ENCODE assay signal across 8 cellular contexts in the genomic region with DNA sequence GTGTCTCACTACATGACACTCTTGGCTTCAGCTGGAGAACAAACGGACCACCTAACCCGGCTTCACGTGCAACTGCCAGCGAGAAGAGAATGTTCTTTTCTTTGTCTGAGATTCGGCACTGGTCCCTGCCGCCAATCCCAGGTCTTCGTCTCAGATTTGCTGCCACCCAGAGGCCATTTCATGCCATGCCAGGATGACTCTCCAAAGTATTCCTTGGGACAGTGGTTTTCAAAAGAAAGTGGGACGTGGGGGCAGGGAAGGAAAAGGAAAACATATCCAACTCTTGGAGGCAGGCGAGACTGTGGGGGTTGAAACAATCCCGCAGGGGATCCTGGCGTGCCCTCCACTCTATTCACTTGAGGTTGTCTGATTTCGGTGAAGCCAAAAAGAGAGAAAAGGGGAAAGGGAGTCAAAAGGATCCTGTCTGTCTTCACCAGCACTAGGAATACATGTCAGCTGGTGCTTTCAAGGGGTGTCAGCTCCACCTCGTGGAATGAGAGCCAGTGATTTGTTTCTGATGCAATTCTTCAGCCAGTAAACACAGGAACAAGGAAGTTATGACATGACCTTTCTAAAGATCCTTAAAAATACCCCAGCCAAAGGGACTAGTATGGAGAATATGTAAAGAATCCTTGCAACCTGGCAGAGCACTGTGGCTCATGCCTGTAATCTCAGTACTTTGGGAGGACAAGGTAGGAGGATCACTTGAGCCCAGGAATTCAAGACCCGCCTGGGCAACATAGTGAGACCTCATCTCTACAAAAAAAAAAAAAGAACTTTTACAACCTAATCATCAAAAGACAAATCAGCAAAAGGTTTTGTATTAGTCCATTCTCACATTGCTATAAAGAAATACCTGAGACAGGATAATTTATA. TPM values are rescaled to one million over a fixed set of nuclear protein-coding genes. Genes with fewer than 3 reads are reported as not detected.
DNase-seq lines count a peak whose midpoint lies in the region; ATAC-seq, FAIRE-seq and TF ChIP-seq lines count a peak whose summit lies in the region.

No MANE protein-coding gene starts in this region.

- CTCF ChIA-PET in RWPE1 (lab: Yijun Ruan, JAX) = interaction anchor here (0.7 to 2.7 kb wide), 5 partner anchors 13 to 944 kb away, joined by 3 to 11 read pairs (median 4); no protein-coding TSS in a partner anchor

- no peaks in the 10 kb centered on the region for H3K36me3 ChIP-seq in kidney (ENCODE audit: control insufficient read depth in 1 of 2, insufficient read depth in 2 of 2, low read length in 2 of 2)

- POLR2A ChIA-PET in RWPE1 (lab: Yijun Ruan, JAX; ENCODE audit: low non-redundant PET) = no interaction called here

- peak overlapping the region in 1 of 2 donors; percentile 23 for H3K4me3 ChIP-seq in kidney (ENCODE audit: low read length in 2 of 2)

- peaks cover 0 to 2% of the 10 kb centered on the region in 2 donors for H3K9me3 ChIP-seq in kidney (ENCODE audit: control insufficient read depth in 1 of 2, low read length in 2 of 2)

- H3K27ac ChIP-seq in RWPE1 (peak overlapping the region; percentile 81), kidney (ENCODE audit: low read depth in 2 of 2, low read length in 2 of 2) (peak overlapping the region; percentile 26 to 57)

- peak; percentile 78 for ATAC-seq in GM21576 (IDR thresholded peaks at IDR 0.05; ENCODE audit: unreplicated experiment)

- no peak for FAIRE-seq in kidney (lab: Jason Lieb, UNC)

- TF ChIP-seq CTCF in RWPE1 (conservative IDR thresholded peaks at IDR 0.05; ENCODE audit: low read depth) (peak; percentile 87), kidney (IDR thresholded peaks at IDR 0.05; ENCODE audit: borderline replicate concordance, extremely low read depth, insufficient read depth) (peak; percentile 76)

- in situ Hi-C loops in T47D (cut with HindIII; ENCODE audit: low pct_unique_long_range_greater_than_20kb, low sequenced_read_pairs) = no loop called here

- H3K4me1 ChIP-seq in kidney (ENCODE audit: control insufficient read depth in 1 of 2, insufficient read depth in 1 of 2, low read depth in 1 of 2, low read length in 2 of 2) = peaks cover 7 to 8% of the 10 kb centered on the region in 2 donors

- H3K9ac ChIP-seq in kidney (ENCODE audit: low read length in 2 of 2) = peak overlapping the region; percentile 10 to 45

- DNase-seq in EL = peak; percentile 85
- DNase-seq in LHCN-M2 (ENCODE audit: low read depth) = peak; percentile 81
- DNase-seq in RWPE1 (ENCODE audit: low spot score) = peak; percentile 80
- peak; percentile 68 to 93 for DNase-seq in T47D (ENCODE audit: low read depth in 1 of 2, low spot score in 1 of 2)
- DNase-seq in kidney = peak; percentile 81
- peak; percentile 5 to 16 for DNase-seq in stimulated activated CD4-positive, alpha-beta T cell treated with anti-CD3 and anti-CD28 coated beads, Interleukin-15, amount 100 ng/mL, for 48 hours (ENCODE audit: low read depth in 2 of 2)
- DNase-seq in stimulated activated naive CD4-positive, alpha-beta T cell treated with Interleukin-2 at 50 U/mL for 16 hours (lab: John Stamatoyannopoulos, UW) = no peak

- intact Hi-C loops in kidney (cut with DNase I) = no loop called here

RNA-seq across cellular contexts. Expression of gene APLNR, which starts 41.0 kb away (rescaled TPM):
- total RNA-seq in LHCN-M2 (2014; rRNA removed) (0.11 TPM in 1 of 2 replicates, not detected in the other), kidney (5.3 TPM)
- polyA plus RNA-seq in LHCN-M2 (2012) = 0.11 TPM
- 16.6 TPM for polyA plus RNA-seq in kidney (ENCODE audit: insufficient read depth, low read depth, low replicate concordance)

RNA-seq across cellular contexts. Expression of gene TNKS1BP1, which starts 46.7 kb away (rescaled TPM):
- total RNA-seq in LHCN-M2 (2014; rRNA removed) = 95.9 and 114 TPM in 2 replicates
- polyA plus RNA-seq in LHCN-M2 (2012) = 124 TPM
- 206 TPM for total RNA-seq in kidney
- polyA plus RNA-seq in kidney (ENCODE audit: insufficient read depth, low read depth, low replicate concordance) = 53.3 TPM

RNA-seq across cellular contexts. Expression of gene SSRP1, which starts 57.6 kb away (rescaled TPM):
- total RNA-seq in LHCN-M2 (2014; rRNA removed) = 150 and 169 TPM in 2 replicates
- 126 TPM for polyA plus RNA-seq in LHCN-M2 (2012)
- total RNA-seq in kidney = 78.5 TPM
- 44.5 TPM for polyA plus RNA-seq in kidney (ENCODE audit: insufficient read depth, low read depth, low replicate concordance)
